Comparison of ENCODE assay signal across 11 cellular contexts in the genomic region with DNA sequence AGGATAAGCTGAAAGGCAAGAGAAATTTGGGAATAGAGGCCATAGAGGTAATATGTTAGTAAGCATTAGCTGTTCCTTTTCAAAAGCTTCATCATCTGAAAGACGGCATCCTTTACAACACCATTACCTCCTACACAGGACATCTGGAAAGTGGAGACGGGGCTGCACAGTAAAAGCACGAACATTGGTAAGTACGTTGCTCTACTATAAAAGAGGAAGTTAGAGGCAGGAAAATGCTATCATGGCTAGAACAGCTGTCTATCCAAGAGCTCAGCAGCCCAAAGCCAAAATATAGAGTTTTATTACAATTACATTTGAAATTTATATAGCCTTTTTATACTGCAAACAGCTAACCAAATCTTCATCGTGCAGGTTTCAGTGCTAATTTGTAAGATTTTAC.
"Had no signal": no experiment of that assay in that cellular context is flagged by ENCODE, and none has a peak within 500 bp of the region (broad histone marks: within the 10 kb centered on the region; RNA-seq: fewer than 3 reads in every experiment).

No MANE protein-coding gene starts in this region.

- ATAC-seq: activated CD8-positive, alpha-beta T cell treated with anti-CD3 and anti-CD28 coated beads, Interleukin-2, amount 10 ng/mL, durations not matched to agents 7 days and 5 days; activated naive CD8-positive, alpha-beta T cell treated with anti-CD3 and anti-CD28 coated beads, Interleukin-2, amount 50 U/mL, for 24 hours; esophagus mucosa; lower lobe of right lung; natural killer cell had no signal

- DNase-seq: activated CD4-positive, alpha-beta T cell treated with anti-CD3 and anti-CD28 coated beads for 48 hours; activated CD8-positive, alpha-beta memory T cell treated with anti-CD3 and anti-CD28 coated beads, Interleukin-2, amount 50 U/mL, for 48 hours; activated CD8-positive, alpha-beta T cell treated with anti-CD3 and anti-CD28 coated beads, Interleukin-2, amount 10 ng/mL, durations not matched to agents 7 days and 5 days; activated naive CD4-positive, alpha-beta T cell; activated naive CD8-positive, alpha-beta T cell treated with anti-CD3 and anti-CD28 coated beads, Interleukin-2, amount 50 U/mL, for 24 hours; lower lobe of right lung; natural killer cell; nucleus accumbens; tibial artery; uterus had no signal
